Comparison of ENCODE assay signal across 1 cellular context in the genomic region with DNA sequence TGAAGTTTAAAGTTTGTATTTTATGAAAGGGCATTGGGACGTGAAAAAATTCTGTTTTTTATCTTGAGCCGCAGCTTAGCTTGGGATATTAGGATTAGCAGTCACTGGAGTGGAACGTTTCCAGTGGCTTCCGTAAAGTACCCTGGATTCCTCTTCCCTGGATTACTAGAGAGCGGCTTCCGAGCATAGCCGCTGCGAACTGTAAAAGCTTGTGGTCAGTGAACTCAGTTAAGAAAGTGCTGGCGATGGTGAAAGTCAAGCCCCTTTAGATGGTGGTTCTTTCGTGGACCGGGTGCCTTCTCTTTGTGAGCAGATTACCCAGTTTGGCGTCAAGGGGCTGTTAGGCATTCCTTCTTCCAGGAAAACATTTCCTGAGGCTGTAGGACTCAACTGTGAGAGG.
TF ChIP-seq lines count a peak whose summit lies in the region.

No MANE protein-coding gene starts in this region.

TF ChIP-seq in GM23338, 12 proteins besides CTCF, POLR2A, EP300 and RAD21 (continued from another document):
- TF ChIP-seq, protein P1, sequence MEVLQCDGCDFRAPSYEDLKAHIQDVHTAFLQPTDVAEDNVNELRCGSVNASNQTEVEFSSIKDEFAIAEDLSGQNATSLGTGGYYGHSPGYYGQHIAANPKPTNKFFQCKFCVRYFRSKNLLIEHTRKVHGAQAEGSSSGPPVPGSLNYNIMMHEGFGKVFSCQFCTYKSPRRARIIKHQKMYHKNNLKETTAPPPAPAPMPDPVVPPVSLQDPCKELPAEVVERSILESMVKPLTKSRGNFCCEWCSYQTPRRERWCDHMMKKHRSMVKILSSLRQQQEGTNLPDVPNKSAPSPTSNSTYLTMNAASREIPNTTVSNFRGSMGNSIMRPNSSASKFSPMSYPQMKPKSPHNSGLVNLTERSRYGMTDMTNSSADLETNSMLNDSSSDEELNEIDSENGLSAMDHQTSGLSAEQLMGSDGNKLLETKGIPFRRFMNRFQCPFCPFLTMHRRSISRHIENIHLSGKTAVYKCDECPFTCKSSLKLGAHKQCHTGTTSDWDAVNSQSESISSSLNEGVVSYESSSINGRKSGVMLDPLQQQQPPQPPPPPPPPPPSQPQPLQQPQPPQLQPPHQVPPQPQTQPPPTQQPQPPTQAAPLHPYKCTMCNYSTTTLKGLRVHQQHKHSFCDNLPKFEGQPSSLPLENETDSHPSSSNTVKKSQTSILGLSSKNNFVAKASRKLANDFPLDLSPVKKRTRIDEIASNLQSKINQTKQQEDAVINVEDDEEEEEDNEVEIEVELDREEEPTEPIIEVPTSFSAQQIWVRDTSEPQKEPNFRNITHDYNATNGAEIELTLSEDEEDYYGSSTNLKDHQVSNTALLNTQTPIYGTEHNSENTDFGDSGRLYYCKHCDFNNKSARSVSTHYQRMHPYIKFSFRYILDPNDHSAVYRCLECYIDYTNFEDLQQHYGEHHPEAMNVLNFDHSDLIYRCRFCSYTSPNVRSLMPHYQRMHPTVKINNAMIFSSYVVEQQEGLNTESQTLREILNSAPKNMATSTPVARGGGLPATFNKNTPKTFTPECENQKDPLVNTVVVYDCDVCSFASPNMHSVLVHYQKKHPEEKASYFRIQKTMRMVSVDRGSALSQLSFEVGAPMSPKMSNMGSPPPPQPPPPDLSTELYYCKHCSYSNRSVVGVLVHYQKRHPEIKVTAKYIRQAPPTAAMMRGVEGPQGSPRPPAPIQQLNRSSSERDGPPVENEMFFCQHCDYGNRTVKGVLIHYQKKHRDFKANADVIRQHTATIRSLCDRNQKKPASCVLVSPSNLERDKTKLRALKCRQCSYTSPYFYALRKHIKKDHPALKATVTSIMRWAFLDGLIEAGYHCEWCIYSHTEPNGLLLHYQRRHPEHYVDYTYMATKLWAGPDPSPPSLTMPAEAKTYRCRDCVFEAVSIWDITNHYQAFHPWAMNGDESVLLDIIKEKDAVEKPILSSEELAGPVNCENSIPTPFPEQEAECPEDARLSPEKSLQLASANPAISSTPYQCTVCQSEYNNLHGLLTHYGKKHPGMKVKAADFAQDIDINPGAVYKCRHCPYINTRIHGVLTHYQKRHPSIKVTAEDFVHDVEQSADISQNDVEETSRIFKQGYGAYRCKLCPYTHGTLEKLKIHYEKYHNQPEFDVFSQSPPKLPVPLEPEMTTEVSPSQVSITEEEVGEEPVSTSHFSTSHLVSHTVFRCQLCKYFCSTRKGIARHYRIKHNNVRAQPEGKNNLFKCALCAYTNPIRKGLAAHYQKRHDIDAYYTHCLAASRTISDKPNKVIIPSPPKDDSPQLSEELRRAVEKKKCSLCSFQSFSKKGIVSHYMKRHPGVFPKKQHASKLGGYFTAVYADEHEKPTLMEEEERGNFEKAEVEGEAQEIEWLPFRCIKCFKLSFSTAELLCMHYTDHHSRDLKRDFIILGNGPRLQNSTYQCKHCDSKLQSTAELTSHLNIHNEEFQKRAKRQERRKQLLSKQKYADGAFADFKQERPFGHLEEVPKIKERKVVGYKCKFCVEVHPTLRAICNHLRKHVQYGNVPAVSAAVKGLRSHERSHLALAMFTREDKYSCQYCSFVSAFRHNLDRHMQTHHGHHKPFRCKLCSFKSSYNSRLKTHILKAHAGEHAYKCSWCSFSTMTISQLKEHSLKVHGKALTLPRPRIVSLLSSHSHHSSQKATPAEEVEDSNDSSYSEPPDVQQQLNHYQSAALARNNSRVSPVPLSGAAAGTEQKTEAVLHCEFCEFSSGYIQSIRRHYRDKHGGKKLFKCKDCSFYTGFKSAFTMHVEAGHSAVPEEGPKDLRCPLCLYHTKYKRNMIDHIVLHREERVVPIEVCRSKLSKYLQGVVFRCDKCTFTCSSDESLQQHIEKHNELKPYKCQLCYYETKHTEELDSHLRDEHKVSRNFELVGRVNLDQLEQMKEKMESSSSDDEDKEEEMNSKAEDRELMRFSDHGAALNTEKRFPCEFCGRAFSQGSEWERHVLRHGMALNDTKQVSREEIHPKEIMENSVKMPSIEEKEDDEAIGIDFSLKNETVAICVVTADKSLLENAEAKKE (CRISPR knock-in tag; IDR thresholded peaks at IDR 0.05) = no peak
- TF ChIP-seq NANOG (IDR thresholded peaks at IDR 0.05; ENCODE audit: borderline replicate concordance) = no peak
- no peak for TF ChIP-seq CREB1 (CRISPR knock-in tag; IDR thresholded peaks at IDR 0.05; ENCODE audit: low read depth)
- TF ChIP-seq JUNB (IDR thresholded peaks at IDR 0.05; ENCODE audit: unreplicated experiment) = no peak
